ENCODE assay signal across 1 cellular context in genomic region chr14:106844608-106845285, GRCh38.
TF ChIP-seq lines count a peak whose summit lies in the region.

No MANE protein-coding gene starts in this region.

TF ChIP-seq in GM12878, 131 proteins besides CTCF, POLR2A, EP300 and RAD21 (continued from another document and continues in another):
- no peak for TF ChIP-seq E4F1 (IDR thresholded peaks at IDR 0.05; ENCODE audit: borderline replicate concordance, partially characterized antibody)
- TF ChIP-seq ZNF274 (IDR thresholded peaks at IDR 0.05; ENCODE audit: insufficient read depth, insufficient read length): no peak
- no peak for TF ChIP-seq CBX3 (IDR thresholded peaks at IDR 0.05; ENCODE audit: borderline replicate concordance, low read depth)
- TF ChIP-seq, protein P1, sequence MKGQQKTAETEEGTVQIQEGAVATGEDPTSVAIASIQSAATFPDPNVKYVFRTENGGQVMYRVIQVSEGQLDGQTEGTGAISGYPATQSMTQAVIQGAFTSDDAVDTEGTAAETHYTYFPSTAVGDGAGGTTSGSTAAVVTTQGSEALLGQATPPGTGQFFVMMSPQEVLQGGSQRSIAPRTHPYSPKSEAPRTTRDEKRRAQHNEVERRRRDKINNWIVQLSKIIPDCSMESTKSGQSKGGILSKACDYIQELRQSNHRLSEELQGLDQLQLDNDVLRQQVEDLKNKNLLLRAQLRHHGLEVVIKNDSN (IDR thresholded peaks at IDR 0.05; ENCODE audit: borderline replicate concordance, extremely low read length, insufficient read depth, low read depth, low read length): no peak
- no peak for TF ChIP-seq MEF2B (IDR thresholded peaks at IDR 0.05; ENCODE audit: partially characterized antibody, poor library complexity, severe bottlenecking)
- TF ChIP-seq RAD51 (IDR thresholded peaks at IDR 0.05): no peak
- 0 out of 2 replicates have a peak, but pooled peaks have one; percentile 57 for TF ChIP-seq SIN3A (IDR thresholded peaks at IDR 0.05; ENCODE audit: low read depth, low read length)
- TF ChIP-seq RCOR1 (conservative IDR thresholded peaks at IDR 0.05; ENCODE audit: low read depth, low read length): no peak
- TF ChIP-seq NR2C2 (IDR thresholded peaks at IDR 0.05; ENCODE audit: borderline replicate concordance, control insufficient read depth, insufficient read length, low read depth): no peak
- TF ChIP-seq PAX8 (IDR thresholded peaks at IDR 0.05): no peak
- TF ChIP-seq, protein P2, sequence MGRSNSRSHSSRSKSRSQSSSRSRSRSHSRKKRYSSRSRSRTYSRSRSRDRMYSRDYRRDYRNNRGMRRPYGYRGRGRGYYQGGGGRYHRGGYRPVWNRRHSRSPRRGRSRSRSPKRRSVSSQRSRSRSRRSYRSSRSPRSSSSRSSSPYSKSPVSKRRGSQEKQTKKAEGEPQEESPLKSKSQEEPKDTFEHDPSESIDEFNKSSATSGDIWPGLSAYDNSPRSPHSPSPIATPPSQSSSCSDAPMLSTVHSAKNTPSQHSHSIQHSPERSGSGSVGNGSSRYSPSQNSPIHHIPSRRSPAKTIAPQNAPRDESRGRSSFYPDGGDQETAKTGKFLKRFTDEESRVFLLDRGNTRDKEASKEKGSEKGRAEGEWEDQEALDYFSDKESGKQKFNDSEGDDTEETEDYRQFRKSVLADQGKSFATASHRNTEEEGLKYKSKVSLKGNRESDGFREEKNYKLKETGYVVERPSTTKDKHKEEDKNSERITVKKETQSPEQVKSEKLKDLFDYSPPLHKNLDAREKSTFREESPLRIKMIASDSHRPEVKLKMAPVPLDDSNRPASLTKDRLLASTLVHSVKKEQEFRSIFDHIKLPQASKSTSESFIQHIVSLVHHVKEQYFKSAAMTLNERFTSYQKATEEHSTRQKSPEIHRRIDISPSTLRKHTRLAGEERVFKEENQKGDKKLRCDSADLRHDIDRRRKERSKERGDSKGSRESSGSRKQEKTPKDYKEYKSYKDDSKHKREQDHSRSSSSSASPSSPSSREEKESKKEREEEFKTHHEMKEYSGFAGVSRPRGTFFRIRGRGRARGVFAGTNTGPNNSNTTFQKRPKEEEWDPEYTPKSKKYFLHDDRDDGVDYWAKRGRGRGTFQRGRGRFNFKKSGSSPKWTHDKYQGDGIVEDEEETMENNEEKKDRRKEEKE (IDR thresholded peaks at IDR 0.05): no peak
- TF ChIP-seq TAF1 (IDR thresholded peaks at IDR 0.05; ENCODE audit: borderline replicate concordance, low read depth, low read length): no peak
- TF ChIP-seq CHD2 (IDR thresholded peaks at IDR 0.05; ENCODE audit: borderline replicate concordance, low read depth, low read length): peak; percentile 44; the same call in 1 of the 2 replicates
- TF ChIP-seq RB1 (IDR thresholded peaks at IDR 0.05; ENCODE audit: borderline replicate concordance): no peak
- no peak for TF ChIP-seq WRNIP1 (IDR thresholded peaks at IDR 0.05; ENCODE audit: borderline replicate concordance, low read depth, low read length)
- TF ChIP-seq HDGF (IDR thresholded peaks at IDR 0.05): peak; percentile 64; the same call in 1 of the 2 replicates
- TF ChIP-seq ATF7 (IDR thresholded peaks at IDR 0.05; ENCODE audit: low read depth): no peak
- no peak for TF ChIP-seq YBX1 (IDR thresholded peaks at IDR 0.05)
- no peak for TF ChIP-seq FOXK2 (IDR thresholded peaks at IDR 0.05)
- TF ChIP-seq, protein P3, sequence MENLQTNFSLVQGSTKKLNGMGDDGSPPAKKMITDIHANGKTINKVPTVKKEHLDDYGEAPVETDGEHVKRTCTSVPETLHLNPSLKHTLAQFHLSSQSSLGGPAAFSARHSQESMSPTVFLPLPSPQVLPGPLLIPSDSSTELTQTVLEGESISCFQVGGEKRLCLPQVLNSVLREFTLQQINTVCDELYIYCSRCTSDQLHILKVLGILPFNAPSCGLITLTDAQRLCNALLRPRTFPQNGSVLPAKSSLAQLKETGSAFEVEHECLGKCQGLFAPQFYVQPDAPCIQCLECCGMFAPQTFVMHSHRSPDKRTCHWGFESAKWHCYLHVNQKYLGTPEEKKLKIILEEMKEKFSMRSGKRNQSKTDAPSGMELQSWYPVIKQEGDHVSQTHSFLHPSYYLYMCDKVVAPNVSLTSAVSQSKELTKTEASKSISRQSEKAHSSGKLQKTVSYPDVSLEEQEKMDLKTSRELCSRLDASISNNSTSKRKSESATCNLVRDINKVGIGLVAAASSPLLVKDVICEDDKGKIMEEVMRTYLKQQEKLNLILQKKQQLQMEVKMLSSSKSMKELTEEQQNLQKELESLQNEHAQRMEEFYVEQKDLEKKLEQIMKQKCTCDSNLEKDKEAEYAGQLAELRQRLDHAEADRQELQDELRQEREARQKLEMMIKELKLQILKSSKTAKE (IDR thresholded peaks at IDR 0.05; ENCODE audit: low read depth, poor library complexity, severe bottlenecking): peak; percentile 28
- no peak for TF ChIP-seq NKRF (conservative IDR thresholded peaks at IDR 0.05)
- TF ChIP-seq FOXM1 (IDR thresholded peaks at IDR 0.05; ENCODE audit: low read depth, low read length): no peak
- TF ChIP-seq, protein P4, sequence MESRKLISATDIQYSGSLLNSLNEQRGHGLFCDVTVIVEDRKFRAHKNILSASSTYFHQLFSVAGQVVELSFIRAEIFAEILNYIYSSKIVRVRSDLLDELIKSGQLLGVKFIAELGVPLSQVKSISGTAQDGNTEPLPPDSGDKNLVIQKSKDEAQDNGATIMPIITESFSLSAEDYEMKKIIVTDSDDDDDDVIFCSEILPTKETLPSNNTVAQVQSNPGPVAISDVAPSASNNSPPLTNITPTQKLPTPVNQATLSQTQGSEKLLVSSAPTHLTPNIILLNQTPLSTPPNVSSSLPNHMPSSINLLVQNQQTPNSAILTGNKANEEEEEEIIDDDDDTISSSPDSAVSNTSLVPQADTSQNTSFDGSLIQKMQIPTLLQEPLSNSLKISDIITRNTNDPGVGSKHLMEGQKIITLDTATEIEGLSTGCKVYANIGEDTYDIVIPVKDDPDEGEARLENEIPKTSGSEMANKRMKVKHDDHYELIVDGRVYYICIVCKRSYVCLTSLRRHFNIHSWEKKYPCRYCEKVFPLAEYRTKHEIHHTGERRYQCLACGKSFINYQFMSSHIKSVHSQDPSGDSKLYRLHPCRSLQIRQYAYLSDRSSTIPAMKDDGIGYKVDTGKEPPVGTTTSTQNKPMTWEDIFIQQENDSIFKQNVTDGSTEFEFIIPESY (IDR thresholded peaks at IDR 0.05): no peak
- TF ChIP-seq NFIC (IDR thresholded peaks at IDR 0.05; ENCODE audit: low read depth, low read length): no peak
- TF ChIP-seq ESRRA (IDR thresholded peaks at IDR 0.05; ENCODE audit: low read length): no peak
- no peak for TF ChIP-seq NRF1 (conservative IDR thresholded peaks at IDR 0.05; ENCODE audit: low read depth, low read length)
- TF ChIP-seq LARP7 (IDR thresholded peaks at IDR 0.05): peak; percentile 59; the same call in 1 of the 2 replicates
- TF ChIP-seq CREM (IDR thresholded peaks at IDR 0.05; ENCODE audit: low read depth): peak; percentile 76
- no peak for TF ChIP-seq SIX5 (IDR thresholded peaks at IDR 0.05; ENCODE audit: low read depth, low read length, severe bottlenecking)
- TF ChIP-seq CHD1 (IDR thresholded peaks at IDR 0.05; ENCODE audit: low read depth, low read length): no peak
- TF ChIP-seq FOS (IDR thresholded peaks at IDR 0.05; ENCODE audit: borderline replicate concordance, extremely low read depth, insufficient read length): no peak
- TF ChIP-seq ASH2L (IDR thresholded peaks at IDR 0.05; ENCODE audit: borderline replicate concordance, low read depth): 0 out of 2 replicates have a peak, but pooled peaks have one; percentile 17
- 0 out of 2 replicates have a peak, but pooled peaks have one; percentile 28 for TF ChIP-seq RELB (IDR thresholded peaks at IDR 0.05; ENCODE audit: low read depth)
- no peak for TF ChIP-seq PML (IDR thresholded peaks at IDR 0.05; ENCODE audit: low read length)
- TF ChIP-seq POU2F2 (IDR thresholded peaks at IDR 0.05; ENCODE audit: borderline replicate concordance, low read depth, low read length): 0 out of 3 replicates have a peak, but pooled peaks have one; percentile 56
- peak; percentile 70; the same call in 1 of the 2 replicates for TF ChIP-seq BACH1 (IDR thresholded peaks at IDR 0.05; ENCODE audit: borderline replicate concordance)
- no peak for TF ChIP-seq TCF7 (IDR thresholded peaks at IDR 0.05; ENCODE audit: borderline replicate concordance)
- TF ChIP-seq RELA (IDR thresholded peaks at IDR 0.05; ENCODE audit: borderline replicate concordance, partially characterized antibody): no peak
- TF ChIP-seq BRCA1 (IDR thresholded peaks at IDR 0.05; ENCODE audit: low read depth, low read length): no peak
- no peak for TF ChIP-seq ZNF24 (IDR thresholded peaks at IDR 0.05)
- TF ChIP-seq, protein P5, sequence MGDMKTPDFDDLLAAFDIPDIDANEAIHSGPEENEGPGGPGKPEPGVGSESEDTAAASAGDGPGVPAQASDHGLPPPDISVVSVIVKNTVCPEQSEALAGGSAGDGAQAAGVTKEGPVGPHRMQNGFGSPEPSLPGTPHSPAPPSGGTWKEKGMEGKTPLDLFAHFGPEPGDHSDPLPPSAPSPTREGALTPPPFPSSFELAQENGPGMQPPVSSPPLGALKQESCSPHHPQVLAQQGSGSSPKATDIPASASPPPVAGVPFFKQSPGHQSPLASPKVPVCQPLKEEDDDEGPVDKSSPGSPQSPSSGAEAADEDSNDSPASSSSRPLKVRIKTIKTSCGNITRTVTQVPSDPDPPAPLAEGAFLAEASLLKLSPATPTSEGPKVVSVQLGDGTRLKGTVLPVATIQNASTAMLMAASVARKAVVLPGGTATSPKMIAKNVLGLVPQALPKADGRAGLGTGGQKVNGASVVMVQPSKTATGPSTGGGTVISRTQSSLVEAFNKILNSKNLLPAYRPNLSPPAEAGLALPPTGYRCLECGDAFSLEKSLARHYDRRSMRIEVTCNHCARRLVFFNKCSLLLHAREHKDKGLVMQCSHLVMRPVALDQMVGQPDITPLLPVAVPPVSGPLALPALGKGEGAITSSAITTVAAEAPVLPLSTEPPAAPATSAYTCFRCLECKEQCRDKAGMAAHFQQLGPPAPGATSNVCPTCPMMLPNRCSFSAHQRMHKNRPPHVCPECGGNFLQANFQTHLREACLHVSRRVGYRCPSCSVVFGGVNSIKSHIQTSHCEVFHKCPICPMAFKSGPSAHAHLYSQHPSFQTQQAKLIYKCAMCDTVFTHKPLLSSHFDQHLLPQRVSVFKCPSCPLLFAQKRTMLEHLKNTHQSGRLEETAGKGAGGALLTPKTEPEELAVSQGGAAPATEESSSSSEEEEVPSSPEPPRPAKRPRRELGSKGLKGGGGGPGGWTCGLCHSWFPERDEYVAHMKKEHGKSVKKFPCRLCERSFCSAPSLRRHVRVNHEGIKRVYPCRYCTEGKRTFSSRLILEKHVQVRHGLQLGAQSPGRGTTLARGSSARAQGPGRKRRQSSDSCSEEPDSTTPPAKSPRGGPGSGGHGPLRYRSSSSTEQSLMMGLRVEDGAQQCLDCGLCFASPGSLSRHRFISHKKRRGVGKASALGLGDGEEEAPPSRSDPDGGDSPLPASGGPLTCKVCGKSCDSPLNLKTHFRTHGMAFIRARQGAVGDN (IDR thresholded peaks at IDR 0.05): peak; percentile 80; the same call in 1 of the 2 replicates
- TF ChIP-seq NBN (IDR thresholded peaks at IDR 0.05): peak; percentile 80
- no peak for TF ChIP-seq YY1 (IDR thresholded peaks at IDR 0.05; ENCODE audit: low read depth, low read length)
- TF ChIP-seq IKZF1 (conservative IDR thresholded peaks at IDR 0.05): peak; percentile 93
- TF ChIP-seq TBL1XR1 (IDR thresholded peaks at IDR 0.05; ENCODE audit: low read depth, low read length): no peak
